ENCODE assay signal across 9 cellular contexts in genomic region chr1:33902486-33903209, GRCh38. TPM values are rescaled to one million over a fixed set of nuclear protein-coding genes. Genes with fewer than 3 reads are reported as not detected.
DNase-seq lines count a peak whose midpoint lies in the region; ATAC-seq and TF ChIP-seq lines count a peak whose summit lies in the region.
"Had no signal": no experiment of that assay in that cellular context is flagged by ENCODE, and none has a peak within 500 bp of the region (broad histone marks: within the 10 kb centered on the region; RNA-seq: fewer than 3 reads in every experiment).

No MANE protein-coding gene starts in this region.

- no peaks in the 10 kb centered on the region for H3K27me3 ChIP-seq in SK-N-SH (ENCODE audit: insufficient read depth)

- CTCF ChIA-PET in SK-N-SH (lab: Yijun Ruan, JAX), result interaction anchor here (1.6 kb wide), 1 partner anchor 211 kb away, joined by 4 read pairs; no protein-coding TSS in a partner anchor

- H3K4me1 Mint-ChIP-seq in osteocyte (ENCODE audit: unreplicated experiment), result no peaks in the 10 kb centered on the region
- no peaks in the 10 kb centered on the region for H3K4me1 Mint-ChIP-seq in activated T-cell treated with anti-CD3 and anti-CD28 coated beads, Interleukin-2, amount 50 U/mL, for 72 hours (ENCODE audit: low read depth)
- no peaks in the 10 kb centered on the region for H3K4me1 Mint-ChIP-seq in natural killer cell
- H3K4me1 Mint-ChIP-seq: memory B cell had no signal

- POLR2A ChIA-PET in SK-N-SH (lab: Yijun Ruan, JAX), result no interaction called here

- H3K4me2 ChIP-seq in SK-N-SH, result no peak overlapping the region

- no peaks in the 10 kb centered on the region for H3K9me2 ChIP-seq in SK-N-SH

- H3K36me3 ChIP-seq in SK-N-SH (replicated peaks in 1 of 2; ENCODE audit: control insufficient read depth in 1 of 2, insufficient read depth in 2 of 2, low read length in 1 of 2), result no peaks in the 10 kb centered on the region

- TF ChIP-seq CTCF in SK-N-SH (IDR thresholded peaks at IDR 0.05) (no peak), osteocyte (IDR thresholded peaks at IDR 0.05) (no peak), natural killer cell (IDR thresholded peaks at IDR 0.05) (no peak)

- H3K27ac ChIP-seq in SK-N-SH (ENCODE audit: low read depth in 2 of 2, low read length in 1 of 2), result no peak overlapping the region

- H3K27ac Mint-ChIP-seq in osteocyte (ENCODE audit: unreplicated experiment), result no peak overlapping the region
- no peak overlapping the region for H3K27ac Mint-ChIP-seq in activated T-cell treated with anti-CD3 and anti-CD28 coated beads, Interleukin-2, amount 50 U/mL, for 72 hours
- H3K27ac Mint-ChIP-seq in natural killer cell, result no peak overlapping the region
- H3K27ac Mint-ChIP-seq: memory B cell had no signal

- no peaks in the 10 kb centered on the region for H3F3A ChIP-seq in SK-N-SH (replicated peaks; ENCODE audit: insufficient read depth)

- peaks cover 0 to 14% of the 10 kb centered on the region in 2 experiments; a peak in 2 of 4 replicates for H3K4me1 ChIP-seq in SK-N-SH (ENCODE audit: control insufficient read depth in 1 of 2, insufficient read depth in 2 of 2, low read depth in 1 of 2, low read length in 1 of 2)

- H3K4me3 Mint-ChIP-seq in osteocyte (ENCODE audit: unreplicated experiment), result no peak overlapping the region
- no peak overlapping the region for H3K4me3 Mint-ChIP-seq in activated T-cell treated with anti-CD3 and anti-CD28 coated beads, Interleukin-2, amount 50 U/mL, for 72 hours
- no peak overlapping the region for H3K4me3 Mint-ChIP-seq in natural killer cell
- H3K4me3 Mint-ChIP-seq: memory B cell had no signal

- H3K36me3 Mint-ChIP-seq in osteocyte (ENCODE audit: unreplicated experiment), result no peaks in the 10 kb centered on the region
- no peaks in the 10 kb centered on the region for H3K36me3 Mint-ChIP-seq in activated T-cell treated with anti-CD3 and anti-CD28 coated beads, Interleukin-2, amount 50 U/mL, for 72 hours (ENCODE audit: insufficient read depth in 2 of 2)
- H3K36me3 Mint-ChIP-seq in natural killer cell, result no peaks in the 10 kb centered on the region
- H3K36me3 Mint-ChIP-seq: memory B cell had no signal

- no peaks in the 10 kb centered on the region for H4K20me1 ChIP-seq in SK-N-SH (ENCODE audit: insufficient read depth)

- no peak overlapping the region for H3K9ac ChIP-seq in SK-N-SH

- 24% methylated on average over 5 of the region's 6 CpGs for WGBS in SK-N-SH (ENCODE audit: low lambda C conversion rate)

- DNase-seq in SK-N-SH (peak; percentile 26), NCI-H526 treated with DMSO at 0.1 percent for 48 hours (lab: John Stamatoyannopoulos, UW) (peak; percentile 41), osteocyte (ENCODE audit: extremely low spot score, unreplicated experiment) (peak; percentile 60), natural killer cell (no peak), ecto neural progenitor cell (ENCODE audit: low spot score) (no peak)
- DNase-seq in activated T-cell treated with anti-CD3 and anti-CD28 coated beads, Interleukin-2, amount 50 U/mL, for 72 hours, result no peak

- H3K9me3 Mint-ChIP-seq in osteocyte (ENCODE audit: unreplicated experiment), result peaks cover 9% of the 10 kb centered on the region
- peaks cover 0 to 2% of the 10 kb centered on the region in 2 donors for H3K9me3 Mint-ChIP-seq in activated T-cell treated with anti-CD3 and anti-CD28 coated beads, Interleukin-2, amount 50 U/mL, for 72 hours
- H3K9me3 Mint-ChIP-seq in natural killer cell, result no peaks in the 10 kb centered on the region
- H3K9me3 Mint-ChIP-seq: memory B cell had no signal

- no peak for TF ChIP-seq RAD21 in SK-N-SH (IDR thresholded peaks at IDR 0.05; ENCODE audit: low read length)

- no peak overlapping the region for H3K4me3 ChIP-seq in SK-N-SH (ENCODE audit: low read depth in 2 of 2, low read length in 1 of 2)

- no peaks in the 10 kb centered on the region for H3K27me3 Mint-ChIP-seq in osteocyte (ENCODE audit: unreplicated experiment)
- H3K27me3 Mint-ChIP-seq in activated T-cell treated with anti-CD3 and anti-CD28 coated beads, Interleukin-2, amount 50 U/mL, for 72 hours (ENCODE audit: low read depth), result peaks cover 19% of the 10 kb centered on the region
- peaks cover 0 to 12% of the 10 kb centered on the region in 2 donors for H3K27me3 Mint-ChIP-seq in natural killer cell (ENCODE audit: low read depth in 2 of 2)

- H2AFZ ChIP-seq in SK-N-SH (ENCODE audit: low read depth), result no peak overlapping the region

- intact Hi-C loops in natural killer cell (cut with micrococcal nuclease), result no loop called here

- no peaks in the 10 kb centered on the region for H3K79me2 ChIP-seq in SK-N-SH (ENCODE audit: insufficient read depth)

- ATAC-seq in SK-N-SH treated with all-trans-retinoic acid at 6 μM for 48 hours (no peak), HG02642 (IDR thresholded peaks at IDR 0.05; ENCODE audit: poor library complexity, unreplicated experiment) (peak; percentile 78), natural killer cell (no peak)
- no peak for ATAC-seq in activated T-cell treated with anti-CD3 and anti-CD28 coated beads, Interleukin-2, amount 50 U/mL, for 72 hours (replicated peaks in 1 of 2)

- H3K9me3 ChIP-seq in SK-N-SH, result no peaks in the 10 kb centered on the region

- TF ChIP-seq EP300 in SK-N-SH (IDR thresholded peaks at IDR 0.05; ENCODE audit: borderline replicate concordance in 1 of 2, low read depth in 1 of 2, low read length in 1 of 2), result no peak

TF ChIP-seq in SK-N-SH, 30 proteins besides CTCF, POLR2A, EP300 and RAD21 (continues in another document):
- TF ChIP-seq ZBTB33 (IDR thresholded peaks at IDR 0.05; ENCODE audit: borderline replicate concordance, low read depth) (no peak), EZH2phosphoT487 (IDR thresholded peaks at IDR 0.05; ENCODE audit: borderline replicate concordance, low read depth) (no peak), TEAD4 (IDR thresholded peaks at IDR 0.05; ENCODE audit: borderline replicate concordance, insufficient read depth) (no peak), GATA2 (CRISPR knock-in tag; IDR thresholded peaks at IDR 0.05) (no peak), FOSL2 (IDR thresholded peaks at IDR 0.05; ENCODE audit: borderline replicate concordance, low read depth) (no peak), GABPA (IDR thresholded peaks at IDR 0.05; ENCODE audit: low read depth) (no peak), RFX5 (IDR thresholded peaks at IDR 0.05; ENCODE audit: low read length) (no peak), RXRA (IDR thresholded peaks at IDR 0.05; ENCODE audit: borderline replicate concordance, low read depth) (no peak)

TF ChIP-seq in SK-N-SH treated with all-trans-retinoic acid at 6 μM for 48 hours, 23 proteins besides CTCF, POLR2A, EP300 and RAD21 (continues in another document):
- TF ChIP-seq TOX (CRISPR knock-in tag; IDR thresholded peaks at IDR 0.05; ENCODE audit: borderline replicate concordance), result no peak
- TF ChIP-seq TCF4 (CRISPR knock-in tag; IDR thresholded peaks at IDR 0.05; ENCODE audit: borderline replicate concordance), result no peak
- no peak for TF ChIP-seq PPARA (CRISPR knock-in tag; IDR thresholded peaks at IDR 0.05; ENCODE audit: borderline replicate concordance)
- TF ChIP-seq, protein P1, sequence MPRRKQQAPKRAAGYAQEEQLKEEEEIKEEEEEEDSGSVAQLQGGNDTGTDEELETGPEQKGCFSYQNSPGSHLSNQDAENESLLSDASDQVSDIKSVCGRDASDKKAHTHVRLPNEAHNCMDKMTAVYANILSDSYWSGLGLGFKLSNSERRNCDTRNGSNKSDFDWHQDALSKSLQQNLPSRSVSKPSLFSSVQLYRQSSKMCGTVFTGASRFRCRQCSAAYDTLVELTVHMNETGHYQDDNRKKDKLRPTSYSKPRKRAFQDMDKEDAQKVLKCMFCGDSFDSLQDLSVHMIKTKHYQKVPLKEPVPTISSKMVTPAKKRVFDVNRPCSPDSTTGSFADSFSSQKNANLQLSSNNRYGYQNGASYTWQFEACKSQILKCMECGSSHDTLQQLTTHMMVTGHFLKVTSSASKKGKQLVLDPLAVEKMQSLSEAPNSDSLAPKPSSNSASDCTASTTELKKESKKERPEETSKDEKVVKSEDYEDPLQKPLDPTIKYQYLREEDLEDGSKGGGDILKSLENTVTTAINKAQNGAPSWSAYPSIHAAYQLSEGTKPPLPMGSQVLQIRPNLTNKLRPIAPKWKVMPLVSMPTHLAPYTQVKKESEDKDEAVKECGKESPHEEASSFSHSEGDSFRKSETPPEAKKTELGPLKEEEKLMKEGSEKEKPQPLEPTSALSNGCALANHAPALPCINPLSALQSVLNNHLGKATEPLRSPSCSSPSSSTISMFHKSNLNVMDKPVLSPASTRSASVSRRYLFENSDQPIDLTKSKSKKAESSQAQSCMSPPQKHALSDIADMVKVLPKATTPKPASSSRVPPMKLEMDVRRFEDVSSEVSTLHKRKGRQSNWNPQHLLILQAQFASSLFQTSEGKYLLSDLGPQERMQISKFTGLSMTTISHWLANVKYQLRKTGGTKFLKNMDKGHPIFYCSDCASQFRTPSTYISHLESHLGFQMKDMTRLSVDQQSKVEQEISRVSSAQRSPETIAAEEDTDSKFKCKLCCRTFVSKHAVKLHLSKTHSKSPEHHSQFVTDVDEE (CRISPR knock-in tag; IDR thresholded peaks at IDR 0.05), result no peak
- TF ChIP-seq ZFP30 (CRISPR knock-in tag; IDR thresholded peaks at IDR 0.05), result no peak
- no peak for TF ChIP-seq CSDC2 (CRISPR knock-in tag; IDR thresholded peaks at IDR 0.05)
- no peak for TF ChIP-seq GLIS3 (CRISPR knock-in tag; IDR thresholded peaks at IDR 0.05)
- TF ChIP-seq ZNF8 (CRISPR knock-in tag; IDR thresholded peaks at IDR 0.05), result no peak
- TF ChIP-seq, protein P2, sequence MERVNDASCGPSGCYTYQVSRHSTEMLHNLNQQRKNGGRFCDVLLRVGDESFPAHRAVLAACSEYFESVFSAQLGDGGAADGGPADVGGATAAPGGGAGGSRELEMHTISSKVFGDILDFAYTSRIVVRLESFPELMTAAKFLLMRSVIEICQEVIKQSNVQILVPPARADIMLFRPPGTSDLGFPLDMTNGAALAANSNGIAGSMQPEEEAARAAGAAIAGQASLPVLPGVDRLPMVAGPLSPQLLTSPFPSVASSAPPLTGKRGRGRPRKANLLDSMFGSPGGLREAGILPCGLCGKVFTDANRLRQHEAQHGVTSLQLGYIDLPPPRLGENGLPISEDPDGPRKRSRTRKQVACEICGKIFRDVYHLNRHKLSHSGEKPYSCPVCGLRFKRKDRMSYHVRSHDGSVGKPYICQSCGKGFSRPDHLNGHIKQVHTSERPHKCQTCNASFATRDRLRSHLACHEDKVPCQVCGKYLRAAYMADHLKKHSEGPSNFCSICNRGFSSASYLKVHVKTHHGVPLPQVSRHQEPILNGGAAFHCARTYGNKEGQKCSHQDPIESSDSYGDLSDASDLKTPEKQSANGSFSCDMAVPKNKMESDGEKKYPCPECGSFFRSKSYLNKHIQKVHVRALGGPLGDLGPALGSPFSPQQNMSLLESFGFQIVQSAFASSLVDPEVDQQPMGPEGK (CRISPR knock-in tag; IDR thresholded peaks at IDR 0.05; ENCODE audit: borderline replicate concordance), result no peak

RNA-seq across cellular contexts. Expression of gene HMGB4, which starts 38.8 kb away (rescaled TPM):
- not detected in 2 replicates for polyA plus RNA-seq in SK-N-SH (2012; rRNA removed)
- polyA plus RNA-seq in SK-N-SH (2012; cell fraction: cytosol; rRNA removed), result not detected in 2 replicates
- polyA plus RNA-seq in SK-N-SH (2012; cell fraction: nucleus; rRNA removed), result not detected in 2 replicates
- not detected in 2 replicates for total RNA-seq in osteocyte
- not detected for total RNA-seq in activated T-cell treated with anti-CD3 and anti-CD28 coated beads, Interleukin-2, amount 50 U/mL, for 72 hours
- not detected for total RNA-seq in natural killer cell

Comparison
In these comparisons a context has a peak if more than half of its experiments do, and no peak if none do; other contexts are left out.
1. DNase-seq: peak in SK-N-SH (single experiment), NCI-H526 treated with DMSO at 0.1 percent for 48 hours (single experiment) and osteocyte (single experiment); none in activated T-cell treated with anti-CD3 and anti-CD28 coated beads, Interleukin-2, amount 50 U/mL, for 72 hours (0 of 2), natural killer cell (single experiment) and ecto neural progenitor cell (single experiment).